10 cellular contexts compared by ENCODE assay signal in the genomic region with DNA sequence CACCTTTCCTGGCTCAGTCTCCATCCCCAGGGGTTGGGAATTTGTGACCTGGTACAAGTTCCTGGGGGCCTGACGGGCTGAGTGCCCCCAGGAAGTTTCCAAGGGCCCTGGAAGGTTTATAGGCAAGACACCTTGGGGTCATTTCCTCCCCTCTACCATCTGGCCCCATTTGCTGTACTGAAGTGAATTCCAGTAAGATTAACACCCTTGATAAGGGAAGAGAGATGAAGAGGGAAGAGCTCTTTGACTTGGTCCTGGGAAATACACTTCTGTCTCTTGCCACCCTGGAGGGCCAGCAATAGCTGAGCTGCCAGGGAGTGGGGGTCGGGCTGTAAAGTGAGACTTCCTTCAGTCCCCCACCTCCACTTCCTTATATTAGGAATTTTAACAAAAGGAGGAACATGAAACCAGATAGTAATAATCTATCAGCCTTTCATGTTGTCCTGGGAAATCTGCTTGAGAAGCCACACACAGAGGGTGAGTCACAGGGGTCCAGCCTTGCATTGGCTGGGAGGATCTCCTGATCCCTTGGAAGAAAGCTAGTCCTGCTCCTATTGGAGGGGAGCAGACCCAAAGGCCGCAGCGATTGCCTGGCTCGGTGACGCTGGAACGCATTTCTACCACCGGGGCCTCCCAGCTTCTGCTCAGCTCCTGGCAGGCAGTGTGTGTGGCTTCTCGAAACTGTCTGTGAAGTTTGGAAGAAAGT.
DNase-seq lines count a peak whose midpoint lies in the region; ATAC-seq and TF ChIP-seq lines count a peak whose summit lies in the region.
"Had no signal": no experiment of that assay in that cellular context is flagged by ENCODE, and none has a peak within 500 bp of the region (broad histone marks: within the 10 kb centered on the region; RNA-seq: fewer than 3 reads in every experiment).

No MANE protein-coding gene starts in this region.

- no peaks in the 10 kb centered on the region for H3K9me3 Mint-ChIP-seq in endodermal cell
- H3K9me3 Mint-ChIP-seq: activated B cell treated with CpG ODN at 0.5 μM for 24 hours had no signal

- peak overlapping the region; percentile 90 to 100 for H3K4ac ChIP-seq in mesenchymal stem cell (ENCODE audit: low read depth in 1 of 2, low read length in 2 of 2)

- H3K4me3 ChIP-seq in A673 (ENCODE audit: low read depth, low read length, poor library complexity, severe bottlenecking) (no peak overlapping the region), MG63 (no peak overlapping the region), endodermal cell (ENCODE audit: low read length) (no peak overlapping the region), mesenchymal stem cell (ENCODE audit: insufficient read depth in 1 of 2, low read depth in 1 of 2, low read length in 2 of 2) (peak overlapping the region in 1 of 2 experiments; percentile 38)
- H3K4me3 ChIP-seq: BLaER1 treated with 17β-estradiol and CSF1 and Interleukin-3, amounts not matched to agents 10 nM and 100 nM had no signal

- H2AFZ ChIP-seq in mesenchymal stem cell (ENCODE audit: low read depth, low read length): no peak overlapping the region

- 8 to 17% methylated on average over 4 to 8 of the region's 9 CpGs for WGBS in endodermal cell (ENCODE audit: insufficient coverage in 1 of 2, insufficient read length in 1 of 2), 2 experiments
- WGBS in mesenchymal stem cell: 0% methylated on average over 8 of the region's 9 CpGs

- peak overlapping the region; percentile 93 for H4K91ac ChIP-seq in mesenchymal stem cell (ENCODE audit: low read length)

- H3K9me3 ChIP-seq in A673 (ENCODE audit: low read depth, low read length, poor library complexity, severe bottlenecking) (no peaks in the 10 kb centered on the region), MG63 (no peaks in the 10 kb centered on the region), endodermal cell (ENCODE audit: control insufficient read depth, low read length) (no peaks in the 10 kb centered on the region), mesenchymal stem cell (ENCODE audit: control insufficient read depth, low read length) (no peaks in the 10 kb centered on the region)
- H3K9me3 ChIP-seq: BLaER1 treated with 17β-estradiol and CSF1 and Interleukin-3, amounts not matched to agents 10 nM and 100 nM had no signal

- H2AK5ac ChIP-seq in mesenchymal stem cell (ENCODE audit: low read length, severe bottlenecking): peak overlapping the region; percentile 63

- peak overlapping the region; percentile 83 for H2BK15ac ChIP-seq in mesenchymal stem cell (ENCODE audit: low read depth, poor library complexity, severe bottlenecking)

- peak overlapping the region; percentile 44 for H2BK120ac ChIP-seq in mesenchymal stem cell (ENCODE audit: low read depth, low read length)

- H4K8ac ChIP-seq in mesenchymal stem cell (ENCODE audit: low read length): peak overlapping the region; percentile 86

- DNase-seq in A673 (ENCODE audit: low spot score) (peak; percentile 95), MG63 (peak; percentile 90), endodermal cell (peak; percentile 96), mesenchymal stem cell (peak; percentile 100), globus pallidus (ENCODE audit: low spot score) (no peak)
- DNase-seq in activated CD4-positive, alpha-beta T cell treated with anti-CD3 and anti-CD28 coated beads, Interleukin-2, amount 50 U/mL, for 48 hours: no peak
- DNase-seq: activated B cell treated with CpG ODN at 0.5 μM for 24 hours had no signal

- H3K14ac ChIP-seq in mesenchymal stem cell (ENCODE audit: low read length in 2 of 2): no peak overlapping the region

- H3K27ac ChIP-seq in A673 (ENCODE audit: low read depth, low read length, poor library complexity, severe bottlenecking) (peak overlapping the region; percentile 92), endodermal cell (ENCODE audit: low read depth, low read length) (peak overlapping the region; percentile 86), mesenchymal stem cell (ENCODE audit: low read length, poor library complexity, severe bottlenecking) (peak overlapping the region; percentile 95)
- H3K27ac ChIP-seq: BLaER1 treated with 17β-estradiol and CSF1 and Interleukin-3, amounts not matched to agents 10 nM and 100 nM had no signal

- intact Hi-C loops in A673 (cut with micrococcal nuclease; ENCODE audit: unreplicated experiment): loop anchor here (5.0 to 10.0 kb wide), 2 partner anchors 164 to 201 kb away; a partner anchor contains a TSS

- BruUV-seq in A673 (replicated peaks; lab: Mats Ljungman, UMichigan): TSS peak; percentile 99

- no peak for ATAC-seq in HG02840 (IDR thresholded peaks at IDR 0.05; ENCODE audit: low FRiP score, unreplicated experiment)
- ATAC-seq in GM18517 (IDR thresholded peaks at IDR 0.05; ENCODE audit: unreplicated experiment): no peak

- H3K18ac ChIP-seq in mesenchymal stem cell (ENCODE audit: low read depth in 1 of 2, low read length in 2 of 2): peak overlapping the region; percentile 89 to 97

- TF ChIP-seq CTCF in A673 (conservative IDR thresholded peaks at IDR 0.05; ENCODE audit: low read depth, low read length) (no peak), endodermal cell (conservative IDR thresholded peaks at IDR 0.05) (peak; percentile 59)

- peaks cover 49% of the 10 kb centered on the region for H3K4me1 ChIP-seq in A673 (ENCODE audit: insufficient read depth, low read length, poor library complexity, severe bottlenecking)
- H3K4me1 ChIP-seq in endodermal cell (ENCODE audit: control insufficient read depth, insufficient read depth, low read length): peaks cover 17% of the 10 kb centered on the region
- H3K4me1 ChIP-seq in mesenchymal stem cell (ENCODE audit: control insufficient read depth, insufficient read depth, low read depth, low read length): peaks cover 17% of the 10 kb centered on the region

- H3K9ac ChIP-seq in endodermal cell (ENCODE audit: extremely low read depth, low read length, poor library complexity, severe bottlenecking): peak overlapping the region; percentile 57
- H3K9ac ChIP-seq in mesenchymal stem cell (ENCODE audit: low read length): peak overlapping the region; percentile 87
- H3K9ac ChIP-seq: BLaER1 treated with 17β-estradiol and CSF1 and Interleukin-3, amounts not matched to agents 10 nM and 100 nM had no signal

- peaks cover 6% of the 10 kb centered on the region for H3K27me3 Mint-ChIP-seq in endodermal cell (ENCODE audit: insufficient read depth)

- H3K4me2 ChIP-seq in mesenchymal stem cell (ENCODE audit: low read length, poor library complexity, severe bottlenecking): peak overlapping the region; percentile 26

- H3K4me1 Mint-ChIP-seq in endodermal cell: peaks cover 53% of the 10 kb centered on the region
- H3K4me1 Mint-ChIP-seq: activated B cell treated with CpG ODN at 0.5 μM for 24 hours had no signal

- CTCF ChIA-PET in A673 (lab: Charles Lee): no interaction called here

- H3K36me3 Mint-ChIP-seq in endodermal cell (ENCODE audit: low read depth): no peaks in the 10 kb centered on the region

- H3K36me3 ChIP-seq in A673 (ENCODE audit: insufficient read depth, low read length, poor library complexity, severe bottlenecking) (no peaks in the 10 kb centered on the region), MG63 (no peaks in the 10 kb centered on the region), endodermal cell (ENCODE audit: control insufficient read depth, insufficient read depth, low read length) (no peaks in the 10 kb centered on the region), mesenchymal stem cell (ENCODE audit: control insufficient read depth in 1 of 2, insufficient read depth in 2 of 2, low read depth in 1 of 2, low read length in 2 of 2) (no peaks in the 10 kb centered on the region)
- H3K36me3 ChIP-seq: BLaER1 treated with 17β-estradiol and CSF1 and Interleukin-3, amounts not matched to agents 10 nM and 100 nM had no signal

- no peaks in the 10 kb centered on the region for H3K27me3 ChIP-seq in A673 (replicated peaks; ENCODE audit: insufficient read depth, low read depth, low read length, poor library complexity)
- H3K27me3 ChIP-seq in MG63: no peaks in the 10 kb centered on the region
- H3K27me3 ChIP-seq in endodermal cell (ENCODE audit: control insufficient read depth, insufficient read depth, low read length, poor library complexity, severe bottlenecking): no peaks in the 10 kb centered on the region
- H3K27me3 ChIP-seq in mesenchymal stem cell (ENCODE audit: control insufficient read depth in 1 of 2, insufficient read depth in 1 of 2, low read length in 2 of 2): no peaks in the 10 kb centered on the region
- H3K27me3 ChIP-seq: BLaER1 treated with 17β-estradiol and CSF1 and Interleukin-3, amounts not matched to agents 10 nM and 100 nM had no signal

- H2BK5ac ChIP-seq in mesenchymal stem cell (ENCODE audit: low read depth, low read length, poor library complexity, severe bottlenecking): peak overlapping the region; percentile 92

- peak overlapping the region; percentile 87 to 89 for H2BK12ac ChIP-seq in mesenchymal stem cell (ENCODE audit: low read length in 2 of 2)

- H3K27ac Mint-ChIP-seq in endodermal cell: peak overlapping the region; percentile 98
- H3K27ac Mint-ChIP-seq: activated B cell treated with CpG ODN at 0.5 μM for 24 hours had no signal

- no peaks in the 10 kb centered on the region for H3K79me1 ChIP-seq in mesenchymal stem cell (replicated peaks; ENCODE audit: low read length, poor library complexity, severe bottlenecking)

- POLR2A ChIA-PET in A673 (lab: Charles Lee; ENCODE audit: low non-redundant PET): interaction anchor here (0.7 kb wide), 1 partner anchor 166 kb away, joined by 5 read pairs; no protein-coding TSS in a partner anchor

- H3K23ac ChIP-seq in mesenchymal stem cell (ENCODE audit: low read length in 2 of 2): no peak overlapping the region

- no peak overlapping the region for H3K4me3 Mint-ChIP-seq in endodermal cell
- H3K4me3 Mint-ChIP-seq: activated B cell treated with CpG ODN at 0.5 μM for 24 hours had no signal

Comparison
In these comparisons a context has a peak if more than half of its experiments do, and no peak if none do; other contexts are left out.
1. DNase-seq: peak in A673 (single experiment), MG63 (single experiment), endodermal cell (single experiment) and mesenchymal stem cell (single experiment); none in globus pallidus (single experiment) and activated CD4-positive, alpha-beta T cell treated with anti-CD3 and anti-CD28 coated beads, Interleukin-2, amount 50 U/mL, for 48 hours (0 of 2).
2. Peak in every context shown above with its lines, with median percentiles within 50 percentile points of each other: H3K27ac ChIP-seq.